ENCODE assay signal across 1 cellular context in the genomic region with DNA sequence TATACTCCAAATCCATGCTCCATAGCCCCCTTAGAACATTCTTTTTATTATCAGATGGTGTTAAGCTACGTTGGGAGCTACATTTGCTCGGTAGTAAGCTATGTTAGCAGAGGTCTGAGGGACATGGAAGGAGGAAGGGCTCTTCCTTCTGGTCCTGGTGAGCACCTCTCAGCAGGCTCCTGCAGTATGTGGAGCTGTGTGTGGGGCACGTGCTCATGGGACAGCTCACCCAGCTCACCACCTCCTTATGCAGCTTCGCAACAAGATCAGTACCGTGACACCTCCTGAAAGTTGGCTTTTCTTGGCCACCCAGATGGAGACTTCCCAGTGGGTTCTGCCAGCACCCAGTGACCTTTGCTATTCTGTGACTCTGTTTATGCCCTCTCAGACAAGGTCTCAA.
TF ChIP-seq lines count a peak whose summit lies in the region.

No MANE protein-coding gene starts in this region.

TF ChIP-seq in WTC11, 78 proteins besides CTCF, POLR2A, EP300 and RAD21 (continued from another document):
- no peak for TF ChIP-seq ATF3 (CRISPR knock-in tag; conservative IDR thresholded peaks at IDR 0.05)
